17 cellular contexts compared by ENCODE assay signal in genomic region chr2:152763651-152764050, GRCh38. TPM values are rescaled to one million over a fixed set of nuclear protein-coding genes. Genes with fewer than 3 reads are reported as not detected.
DNase-seq lines count a peak whose midpoint lies in the region; ATAC-seq, FAIRE-seq and TF ChIP-seq lines count a peak whose summit lies in the region.
"Had no signal": no experiment of that assay in that cellular context is flagged by ENCODE, and none has a peak within 500 bp of the region (broad histone marks: within the 10 kb centered on the region; RNA-seq: fewer than 3 reads in every experiment).

No MANE protein-coding gene starts in this region.

- no peak for TF ChIP-seq POLR2A in A549 (IDR thresholded peaks at IDR 0.05; ENCODE audit: low read length)
- TF ChIP-seq POLR2A in K562 (conservative IDR thresholded peaks at IDR 0.05), result 0 out of 2 replicates have a peak, but pooled peaks have one; percentile 30

- no peaks in the 10 kb centered on the region for H4K20me1 ChIP-seq in K562 (replicated peaks; ENCODE audit: control insufficient read depth, insufficient read depth, low read length)
- H4K20me1 ChIP-seq: BLaER1 treated with 17β-estradiol and CSF1 and Interleukin-3, amounts not matched to agents 10 nM and 100 nM had no signal

- H3K4me2 ChIP-seq in A549 (no peak overlapping the region), K562 (ENCODE audit: insufficient read depth, low read length) (no peak overlapping the region)
- H3K4me2 ChIP-seq: BLaER1 treated with 17β-estradiol and CSF1 and Interleukin-3, amounts not matched to agents 10 nM and 100 nM had no signal

- H3K4me3 ChIP-seq in A549 (no peak overlapping the region), K562 (no peak overlapping the region)
- H3K4me3 ChIP-seq: BLaER1 treated with 17β-estradiol and CSF1 and Interleukin-3, amounts not matched to agents 10 nM and 100 nM had no signal

- intact Hi-C loops in K562 (cut with micrococcal nuclease), result no loop called here

- no peaks in the 10 kb centered on the region for H3K79me2 ChIP-seq in K562 (ENCODE audit: control insufficient read depth, insufficient read depth, low read length)

- FAIRE-seq in A549 (lab: Jason Lieb, UNC), result peak; percentile 28
- FAIRE-seq in K562 (lab: Jason Lieb, UNC), result no peak
- FAIRE-seq: H1 had no signal

- peaks cover 20% of the 10 kb centered on the region; the same call in 1 of the 3 replicates for H3K36me3 ChIP-seq in K562 (ENCODE audit: control insufficient read depth, insufficient read depth, low read length)

- no peak for DNase-seq in A549 (ENCODE audit: low read depth in 1 of 2, low spot score in 1 of 2)
- DNase-seq in K562 (ENCODE audit: extremely low read depth in 1 of 4, low spot score in 3 of 4), result no peak
- peak; percentile 16 for DNase-seq in retina
- DNase-seq in COLO829 (ENCODE audit: low spot score), result no peak
- no peak for DNase-seq in NCI-H524 (lab: John Stamatoyannopoulos, UW)
- DNase-seq: 8988T; CD8-positive, alpha-beta T cell; COR-L47; DMS 273 treated with DMSO at 0.1 percent for 48 hours; DMS53; DND-41; EL; H9 had no signal

- H3K9ac ChIP-seq in K562 (ENCODE audit: insufficient read depth in 1 of 2, low read depth in 2 of 2, low read length in 2 of 2), result no peak overlapping the region
- H3K9ac ChIP-seq: BLaER1 treated with 17β-estradiol and CSF1 and Interleukin-3, amounts not matched to agents 10 nM and 100 nM had no signal

- TF ChIP-seq CTCF in A549 (IDR thresholded peaks at IDR 0.05) (no peak), K562 (IDR thresholded peaks at IDR 0.05 in 2 of 3, conservative IDR thresholded peaks at IDR 0.05 in 1 of 3; ENCODE audit: insufficient read depth in 2 of 3, low read depth in 1 of 3, low read length in 3 of 3) (no peak)

- in situ Hi-C loops in K562 (cut with MboI), result no loop called here

- TF ChIP-seq EP300 in A549 (IDR thresholded peaks at IDR 0.05), result no peak
- TF ChIP-seq EP300 in K562 (IDR thresholded peaks at IDR 0.05; ENCODE audit: low read length), result no peak

- H3K9me3 ChIP-seq in A549 (no peaks in the 10 kb centered on the region), K562 (replicated peaks; ENCODE audit: control insufficient read depth, insufficient read depth, low read depth, low read length) (no peaks in the 10 kb centered on the region; the same call in 1 of the 2 replicates)

- CTCF ChIA-PET in A549 (lab: Yijun Ruan, JAX) (interaction anchor here (1.1 kb wide), 1 partner anchor 21 kb away, joined by 3 read pairs; no protein-coding TSS in a partner anchor), K562 (lab: Yijun Ruan, JAX; ENCODE audit: low intra/inter-chr PET ratio) (no interaction called here)

- H3K27ac ChIP-seq in A549, result no peak overlapping the region
- H3K27ac ChIP-seq in K562 (ENCODE audit: extremely low read depth, low read depth, low read length), result no peak overlapping the region
- H3K27ac ChIP-seq: BLaER1 treated with 17β-estradiol and CSF1 and Interleukin-3, amounts not matched to agents 10 nM and 100 nM had no signal

- H3K27me3 ChIP-seq in K562 (ENCODE audit: control insufficient read depth in 2 of 2, insufficient read depth in 2 of 2, low read length in 2 of 2), result no peaks in the 10 kb centered on the region
- H3K27me3 ChIP-seq: BLaER1 treated with 17β-estradiol and CSF1 and Interleukin-3, amounts not matched to agents 10 nM and 100 nM had no signal

- no peaks in the 10 kb centered on the region for H3K9me1 ChIP-seq in K562 (ENCODE audit: control insufficient read depth, insufficient read depth, low read length)

- WGBS in A549 (ENCODE audit: missing lambda C conversion rate), result 89% methylated on average over 1 of the region's 1 CpG
- WGBS in K562 (ENCODE audit: insufficient coverage, low coverage, missing lambda C conversion rate), result 75% methylated on average over 1 of the region's 1 CpG

- no peak for TF ChIP-seq RAD21 in A549 (conservative IDR thresholded peaks at IDR 0.05 in 1 of 2, IDR thresholded peaks at IDR 0.05 in 1 of 2)
- no peak for TF ChIP-seq RAD21 in K562 (CRISPR knock-in tag; conservative IDR thresholded peaks at IDR 0.05 in 1 of 2, IDR thresholded peaks at IDR 0.05 in 1 of 2)

- ATAC-seq in A549, result no peak
- ATAC-seq in K562, result peak; percentile 56
- ATAC-seq in GM21423 (IDR thresholded peaks at IDR 0.05; ENCODE audit: unreplicated experiment), result no peak
- ATAC-seq: CD8-positive, alpha-beta T cell had no signal

- POLR2A ChIA-PET in A549 (lab: Yijun Ruan, JAX), result no interaction called here
- POLR2A ChIA-PET in K562 (lab: Yijun Ruan, JAX), result no interaction called here

- BruUV-seq in K562 (replicated peaks; lab: Mats Ljungman, UMichigan), result no TSS peak

- no peaks in the 10 kb centered on the region for H3K4me1 ChIP-seq in A549
- H3K4me1 ChIP-seq in K562 (replicated peaks in 1 of 2; ENCODE audit: control insufficient read depth in 2 of 2, insufficient read depth in 2 of 2, low read length in 2 of 2), result no peaks in the 10 kb centered on the region
- H3K4me1 ChIP-seq: BLaER1 treated with 17β-estradiol and CSF1 and Interleukin-3, amounts not matched to agents 10 nM and 100 nM had no signal

- H2AFZ ChIP-seq in K562 (ENCODE audit: low read depth, low read length), result no peak overlapping the region

TF ChIP-seq in A549, 52 proteins besides CTCF, POLR2A, EP300 and RAD21:
- no peak for TF ChIP-seq EHMT2 (IDR thresholded peaks at IDR 0.05; ENCODE audit: low read depth)
- TF ChIP-seq SMC3 (IDR thresholded peaks at IDR 0.05), result no peak
- no peak for TF ChIP-seq FOSL2 (IDR thresholded peaks at IDR 0.05)
- no peak for TF ChIP-seq FOSL2 (CRISPR knock-in tag; IDR thresholded peaks at IDR 0.05)

TF ChIP-seq in PFSK-1, 5 proteins besides CTCF, POLR2A, EP300 and RAD21:
- TF ChIP-seq FOXP2 (optimal IDR thresholded peaks at IDR 0.05; ENCODE audit: borderline replicate concordance, extremely low read depth, extremely low read length, insufficient read depth) (no peak), POLR2AphosphoS5 (IDR thresholded peaks at IDR 0.05; ENCODE audit: low read depth, low read length) (0 out of 2 replicates have a peak, but pooled peaks have one; percentile 26)

TF ChIP-seq in K562, 482 proteins besides CTCF, POLR2A, EP300 and RAD21:
- TF ChIP-seq E2F3 (CRISPR knock-in tag; IDR thresholded peaks at IDR 0.05) (no peak), POLR2G (IDR thresholded peaks at IDR 0.05; ENCODE audit: low read depth, low read length) (0 out of 2 replicates have a peak, but pooled peaks have one; percentile 24)
TF ChIP-seq in K562: peak in this region for 1.

RNA-seq across cellular contexts. Expression of gene ARL6IP6, which starts 45.2 kb away (rescaled TPM):
- polyA plus RNA-seq in A549 (2011; rRNA removed), result 51.0 and 72.7 TPM in 2 replicates
- 20.3 and 22.1 TPM in 2 replicates for polyA plus RNA-seq in A549 (2012; cell fraction: cytosol; rRNA removed)
- 14.9 and 29.3 TPM in 2 replicates for polyA plus RNA-seq in A549 (2012; cell fraction: nucleus; rRNA removed)
- polyA plus RNA-seq in A549 (2017; fragmentation: RNase III; extraction: RNeasy Plus Mini Kit Qiagen cat#74134 plus additional on column Dnase treatment), result 23.6 to 28.1 TPM (median 25.8 TPM) in 3 replicates
- polyA minus RNA-seq in A549 (2011; rRNA and poly(A)+ RNA removed), result 11.7 and 12.8 TPM in 2 replicates
- 12.4 TPM for polyA plus RNA-seq in PFSK-1 (2012; ENCODE audit: insufficient read length, low read depth)
- total RNA-seq in K562 (2011; cell fraction: chromatin; rRNA removed; ENCODE audit: low replicate concordance), result 37.7 and 85.6 TPM in 2 replicates
- 35.0 and 38.3 TPM in 2 replicates for total RNA-seq in K562 (2011; cell fraction: nucleolus; rRNA removed)
- 49.1 and 73.5 TPM in 2 replicates for total RNA-seq in K562 (2011; cell fraction: nucleoplasm; rRNA removed)
- 16.9 and 19.2 TPM in 2 replicates for total RNA-seq in K562 (2014; rRNA removed)
- 42.9 and 44.1 TPM in 2 replicates for total RNA-seq in K562 (2014; rRNA removed; fragmentation: Illumina TruSeq; extraction: Trizol)
- 33.1 and 37.2 TPM in 2 replicates for total RNA-seq in K562 (2015; rRNA removed; fragmentation: Illumina TruSeq; extraction: Trizol)
- total RNA-seq in K562 (2021), result 31.5 and 33.9 TPM in 2 replicates
- polyA plus RNA-seq in K562 (2011; rRNA removed), result 86.6 and 98.5 TPM in 2 replicates
- 29.3 and 122 TPM in 2 replicates for polyA plus RNA-seq in K562 (2011; cell fraction: cytosol; rRNA removed)
- 48.8 and 82.9 TPM in 2 replicates for polyA plus RNA-seq in K562 (2011; cell fraction: nucleus; rRNA removed)
- 28.9 and 43.3 TPM in 2 replicates for polyA plus RNA-seq in K562 (2012)
- polyA plus RNA-seq in K562 (2014; fragmentation: Illumina TruSeq; extraction: Trizol), result 35.2 and 42.2 TPM in 2 replicates
- 10 to 100 TPM; 27.4 to 29.6 TPM for polyA plus RNA-seq in K562 (2014; fragmentation: Nextera tagmentation; extraction: Ambion mirVana)
- polyA plus RNA-seq in K562 (2014; rRNA removed), result 28.8 and 36.2 TPM in 2 replicates
- polyA minus RNA-seq in K562 (2011; rRNA and poly(A)+ RNA removed), result 52.4 and 62.2 TPM in 2 replicates
- polyA minus RNA-seq in K562 (2011; cell fraction: cytosol; rRNA and poly(A)+ RNA removed), result 20.6 and 34.5 TPM in 2 replicates
- polyA minus RNA-seq in K562 (2011; cell fraction: nucleus; rRNA and poly(A)+ RNA removed), result 23.0 and 38.1 TPM in 2 replicates

RNA-seq across cellular contexts. Expression of gene PRPF40A, which starts 46.4 kb away (rescaled TPM):
- polyA plus RNA-seq in A549 (2011; rRNA removed), result 184 and 186 TPM in 2 replicates
- 73.6 and 74.5 TPM in 2 replicates for polyA plus RNA-seq in A549 (2012; cell fraction: cytosol; rRNA removed)
- 77.2 and 139 TPM in 2 replicates for polyA plus RNA-seq in A549 (2012; cell fraction: nucleus; rRNA removed)
- 75.1 to 80.4 TPM (median 77.0 TPM) in 3 replicates for polyA plus RNA-seq in A549 (2017; fragmentation: RNase III; extraction: RNeasy Plus Mini Kit Qiagen cat#74134 plus additional on column Dnase treatment)
- 424 and 529 TPM in 2 replicates for polyA minus RNA-seq in A549 (2011; rRNA and poly(A)+ RNA removed)
- polyA plus RNA-seq in PFSK-1 (2012; ENCODE audit: insufficient read length, low read depth), result 93.0 TPM
- total RNA-seq in K562 (2011; cell fraction: chromatin; rRNA removed; ENCODE audit: low replicate concordance), result 282 and 367 TPM in 2 replicates
- 174 and 192 TPM in 2 replicates for total RNA-seq in K562 (2011; cell fraction: nucleolus; rRNA removed)
- total RNA-seq in K562 (2011; cell fraction: nucleoplasm; rRNA removed), result 193 and 254 TPM in 2 replicates
- 209 and 304 TPM in 2 replicates for total RNA-seq in K562 (2014; rRNA removed)
- 266 and 313 TPM in 2 replicates for total RNA-seq in K562 (2014; rRNA removed; fragmentation: Illumina TruSeq; extraction: Trizol)
- 254 and 279 TPM in 2 replicates for total RNA-seq in K562 (2015; rRNA removed; fragmentation: Illumina TruSeq; extraction: Trizol)
- 226 and 243 TPM in 2 replicates for total RNA-seq in K562 (2021)
- 253 and 264 TPM in 2 replicates for polyA plus RNA-seq in K562 (2011; rRNA removed)
- polyA plus RNA-seq in K562 (2011; cell fraction: cytosol; rRNA removed), result 129 and 140 TPM in 2 replicates
- polyA plus RNA-seq in K562 (2011; cell fraction: nucleus; rRNA removed), result 330 and 356 TPM in 2 replicates
- polyA plus RNA-seq in K562 (2012), result 99.7 and 137 TPM in 2 replicates
- 165 and 245 TPM in 2 replicates for polyA plus RNA-seq in K562 (2014; fragmentation: Illumina TruSeq; extraction: Trizol)
- 100 to 1,000 TPM; 168 to 190 TPM for polyA plus RNA-seq in K562 (2014; fragmentation: Nextera tagmentation; extraction: Ambion mirVana)
- 220 and 276 TPM in 2 replicates for polyA plus RNA-seq in K562 (2014; rRNA removed)
- polyA minus RNA-seq in K562 (2011; rRNA and poly(A)+ RNA removed), result 497 and 561 TPM in 2 replicates
- 124 and 173 TPM in 2 replicates for polyA minus RNA-seq in K562 (2011; cell fraction: cytosol; rRNA and poly(A)+ RNA removed)
- polyA minus RNA-seq in K562 (2011; cell fraction: nucleus; rRNA and poly(A)+ RNA removed), result 304 and 434 TPM in 2 replicates

Comparison
In these comparisons a context has a peak if more than half of its experiments do, and no peak if none do; other contexts are left out.
1. Of the 35 proteins assayed by ChIP-seq in both K562 and A549: peak only in K562: POLR2A; only in A549: none; in both: none; in neither: 34.